13 cellular contexts compared by ENCODE assay signal in the genomic region with DNA sequence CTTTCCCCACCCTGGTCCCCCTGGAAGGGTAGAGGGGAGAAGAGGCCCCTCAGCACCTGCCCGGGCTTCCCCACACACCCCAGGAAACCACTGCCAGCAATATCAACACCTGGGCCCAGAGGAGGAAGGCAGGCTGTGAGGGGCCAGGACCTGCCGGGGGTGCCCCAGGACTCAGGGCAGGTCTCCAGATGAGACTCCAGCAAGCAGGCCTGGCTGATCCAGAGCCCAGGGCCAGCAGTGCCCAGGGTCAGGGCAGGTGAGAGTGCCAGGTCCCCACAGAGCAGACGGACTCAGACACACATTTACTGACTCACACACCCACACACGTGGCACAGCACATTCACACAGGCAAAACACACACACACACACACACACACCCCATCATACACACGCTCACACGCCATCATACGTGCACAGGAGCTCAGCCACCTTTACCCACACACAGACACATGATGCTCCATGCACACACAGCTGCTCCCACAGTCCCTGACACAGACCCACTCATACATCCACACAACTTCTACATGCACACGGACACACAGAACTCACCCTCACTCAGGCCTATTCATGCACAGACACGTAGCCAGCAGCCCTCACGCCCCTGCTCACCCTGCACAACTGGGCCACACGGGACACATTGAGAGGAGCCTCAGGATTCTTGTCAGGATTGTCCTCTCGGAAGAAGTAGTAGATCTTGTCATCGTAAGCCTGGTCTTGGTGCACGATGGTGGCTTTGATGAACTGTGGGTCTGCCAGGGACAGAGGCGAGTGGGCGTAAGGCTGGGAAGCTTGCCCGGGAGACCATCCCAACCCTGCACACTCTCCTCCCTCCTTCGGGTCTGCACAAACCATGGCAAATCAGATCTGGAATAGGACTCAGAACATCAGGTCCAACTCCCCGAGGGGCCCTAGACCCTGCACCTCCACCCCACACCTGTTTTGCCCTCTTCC. TPM values are rescaled to one million over a fixed set of nuclear protein-coding genes. Genes with fewer than 3 reads are reported as not detected.
A peak's percentile ranks its signal among the peaks of the same experiment; 100 is the strongest.
DNase-seq lines count a peak whose midpoint lies in the region; ATAC-seq and TF ChIP-seq lines count a peak whose summit lies in the region.
"Had no signal": no experiment of that assay in that cellular context is flagged by ENCODE, and none has a peak within 500 bp of the region (broad histone marks: within the 10 kb centered on the region; RNA-seq: fewer than 3 reads in every experiment).

No MANE protein-coding gene starts in this region.

- in situ Hi-C loops in KBM-7 (cut with MboI; ENCODE audit: low pct_unique_long_range_greater_than_20kb, low sequenced_read_pairs), result no loop called here

- WGBS in right cardiac atrium, result 73% methylated on average over 19 of the region's 19 CpGs
- 48 to 55% methylated on average over 17 to 19 of the region's 19 CpGs for WGBS in tibial nerve, 2 donors

- H3K36me3 Mint-ChIP-seq in activated CD8-positive, alpha-beta T cell treated with anti-CD3 and anti-CD28 coated beads, Interleukin-2, amount 10 ng/mL, durations not matched to agents 7 days and 5 days (ENCODE audit: low read depth), result peaks cover 39% of the 10 kb centered on the region
- H3K36me3 Mint-ChIP-seq in glutamatergic neuron (ENCODE audit: unreplicated experiment), result no peaks in the 10 kb centered on the region

- no peak for TF ChIP-seq POLR2A in tibial nerve (IDR thresholded peaks at IDR 0.05)

- H3K4me3 ChIP-seq in right cardiac atrium (ENCODE audit: low read length), result no peak overlapping the region
- H3K4me3 ChIP-seq in tibial nerve, result peak overlapping the region in 1 of 4 donors; percentile 4

- no peak for ATAC-seq in right cardiac atrium
- no peak for ATAC-seq in Right ventricle myocardium inferior
- ATAC-seq in activated CD8-positive, alpha-beta T cell treated with anti-CD3 and anti-CD28 coated beads, Interleukin-2, amount 10 ng/mL, durations not matched to agents 7 days and 5 days, result no peak
- no peak for ATAC-seq in SK-N-SH treated with all-trans-retinoic acid at 6 μM for 48 hours

- CTCF ChIA-PET in activated CD8-positive, alpha-beta T cell treated with anti-CD3 and anti-CD28 coated beads, Interleukin-2, amount 10 ng/mL, durations not matched to agents 7 days and 5 days (lab: Charles Lee), result interaction anchor here (1.4 kb wide), 1 partner anchor 21 kb away, joined by 3 read pairs; no protein-coding TSS in a partner anchor

- no peak overlapping the region for H3K27ac ChIP-seq in right cardiac atrium (ENCODE audit: low read length)
- H3K27ac ChIP-seq in tibial nerve, result peak overlapping the region; percentile 19 to 91 (median 70)
- H3K27ac ChIP-seq: RWPE1 had no signal

- H3K36me3 ChIP-seq in tibial nerve, result peaks cover 0 to 49% (median 0%) of the 10 kb centered on the region in 3 donors

- DNase-seq in right cardiac atrium (peak in 2 of 3 donors; percentile 25), Right ventricle myocardium inferior (ENCODE audit: missing footprints) (no peak), glutamatergic neuron (no peak), tibial nerve (ENCODE audit: low spot score in 2 of 2) (no peak), KBM-7 (no peak), NCI-H526 treated with DMSO at 0.1 percent for 48 hours (lab: John Stamatoyannopoulos, UW) (no peak)
- DNase-seq in activated CD8-positive, alpha-beta T cell treated with anti-CD3 and anti-CD28 coated beads, Interleukin-2, amount 10 ng/mL, durations not matched to agents 7 days and 5 days, result no peak
- DNase-seq: activated T-cell treated with anti-CD3 and anti-CD28 coated beads, Interleukin-2, amount 50 U/mL, for 48 hours; central memory CD4-positive, alpha-beta T cell; NCI-H1092 treated with DMSO at 0.1 percent for 48 hours; NCI-H510A had no signal

- H3K27me3 ChIP-seq in right cardiac atrium (ENCODE audit: control insufficient read depth, insufficient read depth) (no peaks in the 10 kb centered on the region), tibial nerve (no peaks in the 10 kb centered on the region)

- H3K4me1 ChIP-seq in right cardiac atrium (ENCODE audit: control insufficient read depth, insufficient read depth, low read length), result peaks cover 2% of the 10 kb centered on the region
- peaks cover 0 to 93% (median 58%) of the 10 kb centered on the region in 4 donors for H3K4me1 ChIP-seq in tibial nerve

- TF ChIP-seq CTCF in glutamatergic neuron (IDR thresholded peaks at IDR 0.05; ENCODE audit: partially characterized antibody, unreplicated experiment) (no peak), tibial nerve (IDR thresholded peaks at IDR 0.05) (no peak)

- intact Hi-C loops in right cardiac atrium (cut with DNase I), result no loop called here
- intact Hi-C loops in Right ventricle myocardium inferior (cut with DNase I), result no loop called here

- H3K9me3 ChIP-seq in right cardiac atrium (ENCODE audit: control insufficient read depth, low read length), result no peaks in the 10 kb centered on the region
- no peaks in the 10 kb centered on the region for H3K9me3 ChIP-seq in tibial nerve

- H3K4me1 Mint-ChIP-seq in activated CD8-positive, alpha-beta T cell treated with anti-CD3 and anti-CD28 coated beads, Interleukin-2, amount 10 ng/mL, durations not matched to agents 7 days and 5 days (ENCODE audit: low read depth), result peaks cover 52% of the 10 kb centered on the region
- peaks cover 33% of the 10 kb centered on the region for H3K4me1 Mint-ChIP-seq in glutamatergic neuron (ENCODE audit: low read depth, unreplicated experiment)

- H3K4me3 Mint-ChIP-seq in activated CD8-positive, alpha-beta T cell treated with anti-CD3 and anti-CD28 coated beads, Interleukin-2, amount 10 ng/mL, durations not matched to agents 7 days and 5 days, result no peak overlapping the region
- peak overlapping the region; percentile 4 for H3K4me3 Mint-ChIP-seq in glutamatergic neuron (ENCODE audit: unreplicated experiment)

- no peaks in the 10 kb centered on the region for H3K9me3 Mint-ChIP-seq in activated CD8-positive, alpha-beta T cell treated with anti-CD3 and anti-CD28 coated beads, Interleukin-2, amount 10 ng/mL, durations not matched to agents 7 days and 5 days (ENCODE audit: insufficient read depth)
- peaks cover 4% of the 10 kb centered on the region for H3K9me3 Mint-ChIP-seq in glutamatergic neuron (ENCODE audit: unreplicated experiment)

- H3K27me3 Mint-ChIP-seq in activated CD8-positive, alpha-beta T cell treated with anti-CD3 and anti-CD28 coated beads, Interleukin-2, amount 10 ng/mL, durations not matched to agents 7 days and 5 days (ENCODE audit: low read depth), result no peaks in the 10 kb centered on the region
- H3K27me3 Mint-ChIP-seq in glutamatergic neuron (ENCODE audit: unreplicated experiment), result peaks cover 6% of the 10 kb centered on the region

- no peak for TF ChIP-seq EP300 in tibial nerve (IDR thresholded peaks at IDR 0.05)

- POLR2A ChIA-PET in activated CD8-positive, alpha-beta T cell treated with anti-CD3 and anti-CD28 coated beads, Interleukin-2, amount 10 ng/mL, durations not matched to agents 7 days and 5 days (lab: Charles Lee), result no interaction called here

- H3K27ac Mint-ChIP-seq in activated CD8-positive, alpha-beta T cell treated with anti-CD3 and anti-CD28 coated beads, Interleukin-2, amount 10 ng/mL, durations not matched to agents 7 days and 5 days, result peak overlapping the region; percentile 56
- H3K27ac Mint-ChIP-seq in glutamatergic neuron (ENCODE audit: unreplicated experiment), result peak overlapping the region; percentile 83

TF ChIP-seq in SK-N-SH treated with all-trans-retinoic acid at 6 μM for 48 hours, 23 proteins besides CTCF, POLR2A, EP300 and RAD21:
- TF ChIP-seq PPARA (CRISPR knock-in tag; IDR thresholded peaks at IDR 0.05; ENCODE audit: borderline replicate concordance), result no peak

RNA-seq across cellular contexts. Expression of a gene that starts 17.5 kb away (rescaled TPM):
- total RNA-seq in right cardiac atrium (1 to 10 TPM; 1.7 to 3.3 (median 2.2) TPM), Right ventricle myocardium inferior (1.6 TPM), glutamatergic neuron (ENCODE audit: unreplicated experiment) (16.2 TPM), tibial nerve (10 to 100 TPM; 31.8 to 35.6 (median 33.8) TPM)
- polyA plus RNA-seq in right cardiac atrium, result 1.8 TPM
- total RNA-seq in activated CD8-positive, alpha-beta T cell treated with anti-CD3 and anti-CD28 coated beads, Interleukin-2, amount 10 ng/mL, durations not matched to agents 7 days and 5 days, result 10 to 100 TPM; 16.1 to 16.9 TPM

RNA-seq across cellular contexts. Expression of a gene that starts 44.7 kb away (rescaled TPM):
- total RNA-seq in right cardiac atrium (10 to 100 TPM; 35.8 to 59.3 (median 49.8) TPM), Right ventricle myocardium inferior (47.7 TPM), glutamatergic neuron (ENCODE audit: unreplicated experiment) (62.6 TPM), tibial nerve (10 to 100 TPM; 27.3 to 66.0 (median 40.4) TPM)
- 49.0 TPM for polyA plus RNA-seq in right cardiac atrium
- total RNA-seq in activated CD8-positive, alpha-beta T cell treated with anti-CD3 and anti-CD28 coated beads, Interleukin-2, amount 10 ng/mL, durations not matched to agents 7 days and 5 days, result 10 to 100 TPM; 60.8 to 71.4 TPM

RNA-seq across cellular contexts. Expression of a gene that starts 48.8 kb away (rescaled TPM):
- total RNA-seq in right cardiac atrium, result 1 to 10 TPM; 1.1 to 1.7 (median 1.3) TPM
- 0.66 TPM for polyA plus RNA-seq in right cardiac atrium
- total RNA-seq in Right ventricle myocardium inferior, result 0.24 TPM
- not detected for total RNA-seq in activated CD8-positive, alpha-beta T cell treated with anti-CD3 and anti-CD28 coated beads, Interleukin-2, amount 10 ng/mL, durations not matched to agents 7 days and 5 days
- total RNA-seq in glutamatergic neuron (ENCODE audit: unreplicated experiment), result not detected
- 1 to 10 TPM; 2.4 to 5.7 (median 4.1) TPM for total RNA-seq in tibial nerve

Comparison
In these comparisons a context has a peak if more than half of its experiments do, and no peak if none do; other contexts are left out.
1. DNase-seq: peak in right cardiac atrium (2 of 3); none in Right ventricle myocardium inferior (single experiment), activated CD8-positive, alpha-beta T cell treated with anti-CD3 and anti-CD28 coated beads, Interleukin-2, amount 10 ng/mL, durations not matched to agents 7 days and 5 days (single experiment), glutamatergic neuron (single experiment), tibial nerve (0 of 2), KBM-7 (single experiment) and NCI-H526 treated with DMSO at 0.1 percent for 48 hours (single experiment).